In genomic region chr6:104656235-104656634, GRCh38 we compare ENCODE assay signal across 16 cellular contexts.
DNase-seq lines count a peak whose midpoint lies in the region; ATAC-seq, FAIRE-seq and TF ChIP-seq lines count a peak whose summit lies in the region.
"Had no signal": no experiment of that assay in that cellular context is flagged by ENCODE, and none has a peak within 500 bp of the region (broad histone marks: within the 10 kb centered on the region; RNA-seq: fewer than 3 reads in every experiment).

No MANE protein-coding gene starts in this region.

- no peak overlapping the region for H3K4ac ChIP-seq in trophoblast cell (ENCODE audit: low read depth, low read length)

- no peak overlapping the region for H4K91ac ChIP-seq in trophoblast cell (ENCODE audit: low read depth, low read length)

- no CpG with 5 or more reads among the region's 2 CpGs for WGBS in trophoblast cell (ENCODE audit: extremely low coverage, insufficient coverage, insufficient read length)
- WGBS in hepatocyte (ENCODE audit: low lambda C conversion rate, missing lambda C conversion rate) = 95% methylated on average over 2 of the region's 2 CpGs

- H3K9me3 ChIP-seq in trophoblast cell (ENCODE audit: insufficient read depth, low read depth, low read length) = no peaks in the 10 kb centered on the region
- no peaks in the 10 kb centered on the region for H3K9me3 ChIP-seq in hepatocyte (ENCODE audit: low read depth)

- H4K20me1 ChIP-seq in hepatocyte (ENCODE audit: insufficient read depth, poor library complexity, severe bottlenecking) = no peaks in the 10 kb centered on the region

- no peak overlapping the region for H2BK5ac ChIP-seq in trophoblast cell (ENCODE audit: low read depth, low read length, poor library complexity)

- H3K9me2 ChIP-seq in hepatocyte (replicated peaks; ENCODE audit: insufficient read depth) = no peaks in the 10 kb centered on the region

- no peaks in the 10 kb centered on the region for H3K4me1 Mint-ChIP-seq in stimulated activated naive CD8-positive, alpha-beta T cell treated with anti-CD3 and anti-CD28 coated beads, Interleukin-15, amount 100 ng/mL, for 72 hours
- H3K4me1 Mint-ChIP-seq: B cell had no signal

- H3K27me3 ChIP-seq in bronchial epithelial cell (ENCODE audit: control insufficient read depth, insufficient read depth, low read length) (no peaks in the 10 kb centered on the region), trophoblast cell (ENCODE audit: insufficient read depth, low read length) (no peaks in the 10 kb centered on the region), hepatocyte (no peaks in the 10 kb centered on the region)

- TF ChIP-seq CTCF in bronchial epithelial cell (IDR thresholded peaks at IDR 0.05; ENCODE audit: insufficient read depth, low read length, severe bottlenecking) (no peak), hepatocyte (IDR thresholded peaks at IDR 0.05; ENCODE audit: poor library complexity) (no peak)

- H3K4me2 ChIP-seq in trophoblast cell (ENCODE audit: low read length) (no peak overlapping the region), hepatocyte (no peak overlapping the region)

- H2AFZ ChIP-seq in trophoblast cell (ENCODE audit: insufficient read depth, low read length, poor library complexity) = no peak overlapping the region
- no peak overlapping the region for H2AFZ ChIP-seq in hepatocyte

- H3K79me1 ChIP-seq in trophoblast cell (ENCODE audit: low read length) = no peaks in the 10 kb centered on the region

- no peak overlapping the region for H4K8ac ChIP-seq in trophoblast cell (ENCODE audit: low read depth, low read length)

- H3K79me2 ChIP-seq in trophoblast cell (ENCODE audit: control insufficient read depth, insufficient read depth, low read length, poor library complexity) = no peaks in the 10 kb centered on the region
- no peaks in the 10 kb centered on the region for H3K79me2 ChIP-seq in hepatocyte

- FAIRE-seq in bronchial epithelial cell (lab: Jason Lieb, UNC) = peak; percentile 18
- FAIRE-seq: GM12892, GM19239 had no signal

- peak; percentile 26 for ATAC-seq in stimulated activated naive CD8-positive, alpha-beta T cell treated with anti-CD3 and anti-CD28 coated beads, Interleukin-15, amount 100 ng/mL, for 72 hours
- ATAC-seq in stimulated activated naive CD8-positive, alpha-beta T cell treated with anti-CD3 and anti-CD28 coated beads, Interleukin-15, Interleukin-2, amounts not matched to agents 100 U/mL and 50 U/mL, for 24 hours = no peak
- no peak for ATAC-seq in HG03342 (IDR thresholded peaks at IDR 0.05; ENCODE audit: unreplicated experiment)

- H3K27ac Mint-ChIP-seq in stimulated activated naive CD8-positive, alpha-beta T cell treated with anti-CD3 and anti-CD28 coated beads, Interleukin-15, amount 100 ng/mL, for 72 hours = no peak overlapping the region
- H3K27ac Mint-ChIP-seq: B cell; CD4-positive, alpha-beta T cell had no signal

- H3K23ac ChIP-seq in trophoblast cell (ENCODE audit: low read length) = no peak overlapping the region

- no peak overlapping the region for H4K12ac ChIP-seq in trophoblast cell (ENCODE audit: low read depth, low read length)

- no peaks in the 10 kb centered on the region for H3K36me3 ChIP-seq in bronchial epithelial cell (ENCODE audit: control insufficient read depth, insufficient read depth, low read length)
- H3K36me3 ChIP-seq in trophoblast cell (ENCODE audit: control insufficient read depth in 1 of 2, insufficient read depth in 2 of 2, low read length in 2 of 2) = no peaks in the 10 kb centered on the region
- H3K36me3 ChIP-seq in hepatocyte (replicated peaks; ENCODE audit: insufficient read depth, low read depth) = no peaks in the 10 kb centered on the region

- no peak overlapping the region for H3K4me3 Mint-ChIP-seq in stimulated activated naive CD8-positive, alpha-beta T cell treated with anti-CD3 and anti-CD28 coated beads, Interleukin-15, amount 100 ng/mL, for 72 hours
- H3K4me3 Mint-ChIP-seq: B cell; CD4-positive, alpha-beta T cell had no signal

- peaks cover 22% of the 10 kb centered on the region for H3K27me3 Mint-ChIP-seq in stimulated activated naive CD8-positive, alpha-beta T cell treated with anti-CD3 and anti-CD28 coated beads, Interleukin-15, amount 100 ng/mL, for 72 hours
- H3K27me3 Mint-ChIP-seq: B cell had no signal

- H3K4me3 ChIP-seq in bronchial epithelial cell (ENCODE audit: low read depth, low read length) (no peak overlapping the region), trophoblast cell (ENCODE audit: low read depth, low read length) (no peak overlapping the region), hepatocyte (no peak overlapping the region)

- H3K4me1 ChIP-seq in trophoblast cell (ENCODE audit: control insufficient read depth in 1 of 2, insufficient read depth in 2 of 2, low read length in 2 of 2) = no peaks in the 10 kb centered on the region
- H3K4me1 ChIP-seq in hepatocyte (ENCODE audit: insufficient read depth) = no peaks in the 10 kb centered on the region

- peaks cover 0 to 10% of the 10 kb centered on the region in 2 donors for H3K9me3 Mint-ChIP-seq in stimulated activated naive CD8-positive, alpha-beta T cell treated with anti-CD3 and anti-CD28 coated beads, Interleukin-15, amount 100 ng/mL, for 72 hours

- H3K18ac ChIP-seq in trophoblast cell (ENCODE audit: low read length) = no peak overlapping the region

- H3K9ac ChIP-seq in trophoblast cell (ENCODE audit: low read length) = no peak overlapping the region

- H3K27ac ChIP-seq in trophoblast cell (ENCODE audit: low read depth, low read length) (no peak overlapping the region), hepatocyte (no peak overlapping the region)

- no peak overlapping the region for H2AK5ac ChIP-seq in trophoblast cell (ENCODE audit: low read length)

- H3K14ac ChIP-seq in trophoblast cell (ENCODE audit: low read length) = no peak overlapping the region

- peak overlapping the region; percentile 7 for H2BK12ac ChIP-seq in trophoblast cell (ENCODE audit: low read length)

- H2BK120ac ChIP-seq in trophoblast cell (ENCODE audit: insufficient read depth, low read length, poor library complexity) = no peak overlapping the region

- no peak for DNase-seq in stimulated activated naive CD8-positive, alpha-beta T cell treated with anti-CD3 and anti-CD28 coated beads, Interleukin-15, amount 100 ng/mL, for 72 hours
- DNase-seq in stimulated activated naive CD8-positive, alpha-beta T cell treated with anti-CD3 and anti-CD28 coated beads, Interleukin-15, Interleukin-2, amounts not matched to agents 100 U/mL and 50 U/mL, for 24 hours = no peak
- DNase-seq in bronchial epithelial cell (ENCODE audit: low read depth) (no peak), trophoblast cell (no peak), SHP77 treated with DMSO at 0.1 percent for 48 hours (lab: John Stamatoyannopoulos, UW) (no peak), hepatocyte (ENCODE audit: low spot score) (no peak)
- DNase-seq: ACHN; C1 segment of cervical spinal cord; CD4-positive, alpha-beta T cell; DND-41; GDM1; H7 had no signal
